Comparison of ENCODE assay signal across 21 cellular contexts in genomic region chr20:54559890-54560289, GRCh38.
DNase-seq lines count a peak whose midpoint lies in the region; ATAC-seq, FAIRE-seq and TF ChIP-seq lines count a peak whose summit lies in the region.
"Had no signal": no experiment of that assay in that cellular context is flagged by ENCODE, and none has a peak within 500 bp of the region (broad histone marks: within the 10 kb centered on the region; RNA-seq: fewer than 3 reads in every experiment).

No MANE protein-coding gene starts in this region.

- no peak for FAIRE-seq in endothelial cell of umbilical vein (lab: Jason Lieb, UNC)
- FAIRE-seq: A549, D721Med, G401.6, GM12892, GM19239 had no signal

- H3K4me1 ChIP-seq in endothelial cell of umbilical vein (ENCODE audit: control insufficient read depth, extremely low read depth, insufficient read depth, low read length), result peaks cover 37% of the 10 kb centered on the region
- H3K4me1 ChIP-seq: A549; BLaER1 treated with 17β-estradiol and CSF1 and Interleukin-3, amounts not matched to agents 10 nM and 100 nM had no signal

- dilution Hi-C loops in endothelial cell of umbilical vein (cut with MboI; ENCODE audit: extremely low pct_ligation_motif_present, low sequenced_read_pairs), result no loop called here

- no peak overlapping the region for H3K9ac ChIP-seq in endothelial cell of umbilical vein (replicated peaks; ENCODE audit: extremely low read depth, insufficient read depth, low read length)
- H3K9ac ChIP-seq: BLaER1 treated with 17β-estradiol and CSF1 and Interleukin-3, amounts not matched to agents 10 nM and 100 nM had no signal

- DNase-seq in activated T-cell treated with anti-CD3 and anti-CD28 coated beads, Interleukin-2, amount 50 U/mL, for 72 hours, result no peak
- DNase-seq in activated T-cell treated with anti-CD3 and anti-CD28 coated beads for 4 hours (no peak), endothelial cell of umbilical vein (ENCODE audit: low read depth, low spot score) (no peak), glomerular visceral epithelial cell (ENCODE audit: extremely low spot score) (no peak), HT-29 (ENCODE audit: low spot score) (no peak)
- DNase-seq: AML-193; Caco-2; Calu3; CD4-positive, alpha-beta T cell; CD8-positive, alpha-beta T cell; DMS79 treated with DMSO at 0.1 percent for 48 hours; GF-D8 had no signal

- CTCF ChIA-PET in endothelial cell of umbilical vein (lab: Charles Lee), result interaction anchor here (1.1 to 1.5 kb wide), 4 partner anchors 29 to 337 kb away, joined by 3 to 4 read pairs (median 3); no protein-coding TSS in a partner anchor

- H3K36me3 ChIP-seq in endothelial cell of umbilical vein (ENCODE audit: control insufficient read depth in 2 of 2, extremely low read depth in 1 of 2, insufficient read depth in 2 of 2, low read length in 2 of 2), result no peaks in the 10 kb centered on the region
- H3K36me3 ChIP-seq: BLaER1 treated with 17β-estradiol and CSF1 and Interleukin-3, amounts not matched to agents 10 nM and 100 nM had no signal

- POLR2A ChIA-PET in endothelial cell of umbilical vein (lab: Charles Lee), result no interaction called here

- H3K27me3 ChIP-seq in endothelial cell of umbilical vein (ENCODE audit: control insufficient read depth in 2 of 2, insufficient read depth in 2 of 2, low read length in 2 of 2), result no peaks in the 10 kb centered on the region
- H3K27me3 ChIP-seq: BLaER1 treated with 17β-estradiol and CSF1 and Interleukin-3, amounts not matched to agents 10 nM and 100 nM had no signal

- H3K4me1 Mint-ChIP-seq in activated T-cell treated with anti-CD3 and anti-CD28 coated beads, Interleukin-2, amount 50 U/mL, for 72 hours (ENCODE audit: low read depth), result no peaks in the 10 kb centered on the region
- H3K4me1 Mint-ChIP-seq: B cell had no signal

- TF ChIP-seq POLR2A in endothelial cell of umbilical vein (IDR thresholded peaks at IDR 0.05; ENCODE audit: low read depth, low read length), result no peak

- no peaks in the 10 kb centered on the region for H4K20me1 ChIP-seq in endothelial cell of umbilical vein (replicated peaks; ENCODE audit: control insufficient read depth, extremely low read depth, insufficient read depth, low read length)
- H4K20me1 ChIP-seq: BLaER1 treated with 17β-estradiol and CSF1 and Interleukin-3, amounts not matched to agents 10 nM and 100 nM had no signal

- no peaks in the 10 kb centered on the region for H3K9me3 ChIP-seq in endothelial cell of umbilical vein (replicated peaks; ENCODE audit: control insufficient read depth, insufficient read depth, low read length)
- H3K9me3 ChIP-seq: A549; BLaER1 treated with 17β-estradiol and CSF1 and Interleukin-3, amounts not matched to agents 10 nM and 100 nM; Caco-2 had no signal

- H3K27ac ChIP-seq in endothelial cell of umbilical vein (ENCODE audit: insufficient read depth, low read depth, low read length), result peak overlapping the region; percentile 68
- H3K27ac ChIP-seq: 22Rv1; A549; BLaER1 treated with 17β-estradiol and CSF1 and Interleukin-3, amounts not matched to agents 10 nM and 100 nM; C4-2B had no signal

- peak overlapping the region; percentile 89 for H3K4me2 ChIP-seq in endothelial cell of umbilical vein (ENCODE audit: insufficient read depth, low read length)
- H3K4me2 ChIP-seq: A549; BLaER1 treated with 17β-estradiol and CSF1 and Interleukin-3, amounts not matched to agents 10 nM and 100 nM had no signal

- H3K27ac Mint-ChIP-seq in activated T-cell treated with anti-CD3 and anti-CD28 coated beads, Interleukin-2, amount 50 U/mL, for 72 hours, result peak overlapping the region; percentile 20
- H3K27ac Mint-ChIP-seq: B cell; CD4-positive, alpha-beta T cell; CD8-positive, alpha-beta T cell had no signal

- no peak overlapping the region for H3K4me3 ChIP-seq in endothelial cell of umbilical vein (replicated peaks in 1 of 3; ENCODE audit: insufficient read depth in 1 of 3, low read depth in 1 of 3, low read length in 3 of 3)
- H3K4me3 ChIP-seq: A549; BLaER1 treated with 17β-estradiol and CSF1 and Interleukin-3, amounts not matched to agents 10 nM and 100 nM had no signal

- no TSS peak for BruUV-seq in endothelial cell of umbilical vein (replicated peaks; lab: Mats Ljungman, UMichigan)

- no peaks in the 10 kb centered on the region for H3K27me3 Mint-ChIP-seq in activated T-cell treated with anti-CD3 and anti-CD28 coated beads, Interleukin-2, amount 50 U/mL, for 72 hours (ENCODE audit: low read depth)
- H3K27me3 Mint-ChIP-seq: B cell had no signal

- H3K79me2 ChIP-seq in endothelial cell of umbilical vein (ENCODE audit: control insufficient read depth, insufficient read depth, low read length), result no peaks in the 10 kb centered on the region

- H3K9me3 Mint-ChIP-seq in activated T-cell treated with anti-CD3 and anti-CD28 coated beads, Interleukin-2, amount 50 U/mL, for 72 hours, result peaks cover 0 to 3% of the 10 kb centered on the region in 2 donors
- H3K9me3 Mint-ChIP-seq: CD4-positive, alpha-beta T cell; CD8-positive, alpha-beta T cell had no signal

- peak overlapping the region; percentile 42 for H2AFZ ChIP-seq in endothelial cell of umbilical vein (ENCODE audit: low read depth, low read length)

- no peaks in the 10 kb centered on the region for H3K9me1 ChIP-seq in endothelial cell of umbilical vein (replicated peaks; ENCODE audit: control insufficient read depth, extremely low read depth, insufficient read depth, low read length)

- H3K4me3 Mint-ChIP-seq in activated T-cell treated with anti-CD3 and anti-CD28 coated beads, Interleukin-2, amount 50 U/mL, for 72 hours, result no peak overlapping the region
- H3K4me3 Mint-ChIP-seq: B cell; CD4-positive, alpha-beta T cell; CD8-positive, alpha-beta T cell had no signal

- H3K36me3 Mint-ChIP-seq in activated T-cell treated with anti-CD3 and anti-CD28 coated beads, Interleukin-2, amount 50 U/mL, for 72 hours (ENCODE audit: insufficient read depth in 2 of 2), result no peaks in the 10 kb centered on the region
- H3K36me3 Mint-ChIP-seq: CD8-positive, alpha-beta T cell had no signal

- no peak for TF ChIP-seq CTCF in endothelial cell of umbilical vein (IDR thresholded peaks at IDR 0.05; ENCODE audit: extremely low read depth in 1 of 2, insufficient read depth in 1 of 2, low read depth in 1 of 2, low read length in 2 of 2)

- no peak for ATAC-seq in activated T-cell treated with anti-CD3 and anti-CD28 coated beads, Interleukin-2, amount 50 U/mL, for 72 hours (replicated peaks in 1 of 2)
- ATAC-seq: A549; CD8-positive, alpha-beta T cell had no signal

- intact Hi-C loops in endothelial cell of umbilical vein (cut with micrococcal nuclease), result loop anchor here (2.0 kb wide), 1 partner anchor 33 kb away; no protein-coding TSS in a partner anchor

TF ChIP-seq in endothelial cell of umbilical vein, 7 proteins besides CTCF, POLR2A, EP300 and RAD21:
- peak; percentile 5 for TF ChIP-seq FOS (IDR thresholded peaks at IDR 0.05; ENCODE audit: borderline replicate concordance, insufficient read depth, low read length)
- TF ChIP-seq MYC (IDR thresholded peaks at IDR 0.05; ENCODE audit: low read depth, low read length), result no peak
- TF ChIP-seq, protein P1, sequence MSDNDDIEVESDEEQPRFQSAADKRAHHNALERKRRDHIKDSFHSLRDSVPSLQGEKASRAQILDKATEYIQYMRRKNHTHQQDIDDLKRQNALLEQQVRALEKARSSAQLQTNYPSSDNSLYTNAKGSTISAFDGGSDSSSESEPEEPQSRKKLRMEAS (IDR thresholded peaks at IDR 0.05; ENCODE audit: insufficient read depth, insufficient read length), result no peak
- TF ChIP-seq GATA2 (IDR thresholded peaks at IDR 0.05; ENCODE audit: insufficient read depth, insufficient read length, low read depth, low read length), result peak; percentile 60
